ENCODE assay signal across 8 cellular contexts in the genomic region with DNA sequence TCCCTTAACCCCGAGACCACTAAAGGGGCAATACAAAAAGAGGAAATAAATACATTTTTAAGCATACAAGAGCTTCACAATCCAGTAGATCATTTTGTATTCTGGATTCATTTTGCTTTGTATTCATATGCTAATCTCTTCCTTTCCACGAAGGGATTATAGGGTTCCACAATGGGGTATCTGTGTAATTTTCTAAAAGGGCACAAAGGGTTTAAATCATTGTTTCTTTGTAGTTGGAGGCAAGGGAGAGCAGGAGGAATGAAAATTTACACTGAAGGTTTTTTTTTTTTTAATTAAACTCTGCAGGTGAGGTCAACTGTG. TPM values are rescaled to one million over a fixed set of nuclear protein-coding genes. Genes with fewer than 3 reads are reported as not detected.
DNase-seq lines count a peak whose midpoint lies in the region; ATAC-seq, FAIRE-seq and TF ChIP-seq lines count a peak whose summit lies in the region.

No MANE protein-coding gene starts in this region.

- TF ChIP-seq CTCF in SK-N-SH (IDR thresholded peaks at IDR 0.05) (no peak), keratinocyte (optimal IDR thresholded peaks at IDR 0.05 in 1 of 3, IDR thresholded peaks at IDR 0.05 in 1 of 3, conservative IDR thresholded peaks at IDR 0.05 in 1 of 3; ENCODE audit: extremely low read depth in 1 of 3, insufficient read depth in 2 of 3, low read length in 3 of 3) (no peak)

- H3K27me3 ChIP-seq in SK-N-SH (ENCODE audit: insufficient read depth) = no peaks in the 10 kb centered on the region
- H3K27me3 ChIP-seq in keratinocyte (ENCODE audit: control insufficient read depth, extremely low read depth, insufficient read depth, low read length) = no peaks in the 10 kb centered on the region

- peak overlapping the region; percentile 89 to 100 for H3K27ac Mint-ChIP-seq in activated naive CD4-positive, alpha-beta T cell treated with anti-CD3 and anti-CD28 coated beads, Interleukin-2, amount 50 U/mL, for 72 hours

- CTCF ChIA-PET in SK-N-SH (lab: Yijun Ruan, JAX) = interaction anchor here (1.3 to 1.9 kb wide), 2 partner anchors 54 to 146 kb away, joined by 7 to 8 read pairs; no protein-coding TSS in a partner anchor

- peaks cover 12 to 16% of the 10 kb centered on the region in 2 experiments; a peak in 3 of 4 replicates for H3K4me1 ChIP-seq in SK-N-SH (ENCODE audit: control insufficient read depth in 1 of 2, insufficient read depth in 2 of 2, low read depth in 1 of 2, low read length in 1 of 2)
- peaks cover 19% of the 10 kb centered on the region for H3K4me1 ChIP-seq in keratinocyte (ENCODE audit: control insufficient read depth, extremely low read depth, insufficient read depth, low read length)

- no peak for FAIRE-seq in keratinocyte (lab: Jason Lieb, UNC)

- H3K36me3 ChIP-seq in SK-N-SH (replicated peaks in 1 of 2; ENCODE audit: control insufficient read depth in 1 of 2, insufficient read depth in 2 of 2, low read length in 1 of 2) (peaks cover 0 to 22% of the 10 kb centered on the region in 2 experiments), keratinocyte (ENCODE audit: control insufficient read depth in 2 of 2, extremely low read depth in 1 of 2, insufficient read depth in 2 of 2, low read length in 2 of 2) (peaks cover 0 to 2% of the 10 kb centered on the region in 2 experiments)

- H3F3A ChIP-seq in SK-N-SH (replicated peaks; ENCODE audit: insufficient read depth) = peaks cover 17% of the 10 kb centered on the region

- peaks cover 28% of the 10 kb centered on the region for H4K20me1 ChIP-seq in SK-N-SH (ENCODE audit: insufficient read depth)
- peaks cover 14% of the 10 kb centered on the region for H4K20me1 ChIP-seq in keratinocyte (ENCODE audit: control insufficient read depth, extremely low read depth, insufficient read depth, low read length)

- no peak for ATAC-seq in SK-N-SH treated with all-trans-retinoic acid at 6 μM for 48 hours
- no peak for ATAC-seq in activated naive CD4-positive, alpha-beta T cell treated with anti-CD3 and anti-CD28 coated beads, Interleukin-2, amount 50 U/mL, for 72 hours
- ATAC-seq in GM19395 (IDR thresholded peaks at IDR 0.05; ENCODE audit: unreplicated experiment) = no peak

- no peak for TF ChIP-seq EP300 in SK-N-SH (IDR thresholded peaks at IDR 0.05; ENCODE audit: borderline replicate concordance in 1 of 2, low read depth in 1 of 2, low read length in 1 of 2)

- H2AFZ ChIP-seq in SK-N-SH (ENCODE audit: low read depth) = peak overlapping the region; percentile 100
- H2AFZ ChIP-seq in keratinocyte (ENCODE audit: control insufficient read depth, low read length) = peak overlapping the region; percentile 98

- H3K9ac ChIP-seq in SK-N-SH = peak overlapping the region; percentile 94
- peak overlapping the region; percentile 90 for H3K9ac ChIP-seq in keratinocyte (ENCODE audit: control insufficient read depth, extremely low read depth, insufficient read depth, low read length)

- H3K27ac ChIP-seq in SK-N-SH (ENCODE audit: low read depth in 2 of 2, low read length in 1 of 2) = peak overlapping the region; percentile 96 to 97
- peak overlapping the region; percentile 91 for H3K27ac ChIP-seq in keratinocyte (ENCODE audit: control insufficient read depth, insufficient read depth, low read length)
- peak overlapping the region; percentile 87 for H3K27ac ChIP-seq in temporal lobe (ENCODE audit: low read depth, low read length)

- H3K4me3 ChIP-seq in SK-N-SH (ENCODE audit: low read depth in 2 of 2, low read length in 1 of 2) (peak overlapping the region; percentile 87 to 99), keratinocyte (ENCODE audit: control insufficient read depth in 2 of 3, extremely low read depth in 1 of 3, insufficient read depth in 2 of 3, low read depth in 1 of 3, low read length in 3 of 3) (peak overlapping the region; percentile 85 to 98 (median 98))

- TF ChIP-seq RAD21 in SK-N-SH (IDR thresholded peaks at IDR 0.05; ENCODE audit: low read length) = no peak

- dilution Hi-C loops in keratinocyte (cut with MboI; ENCODE audit: extremely low pct_ligation_motif_present, low sequenced_read_pairs) = no loop called here

- no peaks in the 10 kb centered on the region for H3K9me1 ChIP-seq in keratinocyte (ENCODE audit: control insufficient read depth, extremely low read depth, insufficient read depth, low read length)

- DNase-seq in SK-N-SH = no peak
- DNase-seq in activated naive CD4-positive, alpha-beta T cell treated with anti-CD3 and anti-CD28 coated beads, Interleukin-2, amount 50 U/mL, for 72 hours (ENCODE audit: low spot score in 2 of 2) = no peak
- no peak for DNase-seq in keratinocyte (ENCODE audit: low read depth, low spot score)
- DNase-seq in activated CD4-positive, CD25-positive, alpha-beta regulatory T cell (lab: John Stamatoyannopoulos, UW) = no peak
- no peak for DNase-seq in GM19240 (ENCODE audit: insufficient read length, low spot score)

- POLR2A ChIA-PET in SK-N-SH (lab: Yijun Ruan, JAX) = interaction anchor here (0.6 to 1.4 kb wide), 5 partner anchors 9 to 349 kb away, joined by 3 to 8 read pairs (median 5); no protein-coding TSS in a partner anchor

- H3K79me2 ChIP-seq in SK-N-SH (ENCODE audit: insufficient read depth) (peaks cover 42% of the 10 kb centered on the region), keratinocyte (ENCODE audit: control insufficient read depth, insufficient read depth, low read length) (peaks cover 42% of the 10 kb centered on the region)

- no peaks in the 10 kb centered on the region for H3K9me3 Mint-ChIP-seq in activated naive CD4-positive, alpha-beta T cell treated with anti-CD3 and anti-CD28 coated beads, Interleukin-2, amount 50 U/mL, for 72 hours

- H3K4me2 ChIP-seq in SK-N-SH = peak overlapping the region; percentile 95
- peak overlapping the region; percentile 89 for H3K4me2 ChIP-seq in keratinocyte (ENCODE audit: control insufficient read depth, extremely low read depth, insufficient read depth, low read depth, low read length)

- no peaks in the 10 kb centered on the region for H3K9me3 ChIP-seq in SK-N-SH
- H3K9me3 ChIP-seq in keratinocyte (ENCODE audit: control insufficient read depth, low read depth, low read length) = no peaks in the 10 kb centered on the region

- H3K36me3 Mint-ChIP-seq in activated naive CD4-positive, alpha-beta T cell treated with anti-CD3 and anti-CD28 coated beads, Interleukin-2, amount 50 U/mL, for 72 hours = peaks cover 23 to 27% of the 10 kb centered on the region in 2 donors

- 4% methylated on average over 2 of the region's 2 CpGs for WGBS in SK-N-SH (ENCODE audit: low lambda C conversion rate)

- H3K9me2 ChIP-seq in SK-N-SH = no peaks in the 10 kb centered on the region

TF ChIP-seq in SK-N-SH, 30 proteins besides CTCF, POLR2A, EP300 and RAD21 (continues in another document):
- TF ChIP-seq TCF12 (IDR thresholded peaks at IDR 0.05) = no peak
- no peak for TF ChIP-seq FOXM1 (IDR thresholded peaks at IDR 0.05; ENCODE audit: low read depth)
- TF ChIP-seq, protein P1, sequence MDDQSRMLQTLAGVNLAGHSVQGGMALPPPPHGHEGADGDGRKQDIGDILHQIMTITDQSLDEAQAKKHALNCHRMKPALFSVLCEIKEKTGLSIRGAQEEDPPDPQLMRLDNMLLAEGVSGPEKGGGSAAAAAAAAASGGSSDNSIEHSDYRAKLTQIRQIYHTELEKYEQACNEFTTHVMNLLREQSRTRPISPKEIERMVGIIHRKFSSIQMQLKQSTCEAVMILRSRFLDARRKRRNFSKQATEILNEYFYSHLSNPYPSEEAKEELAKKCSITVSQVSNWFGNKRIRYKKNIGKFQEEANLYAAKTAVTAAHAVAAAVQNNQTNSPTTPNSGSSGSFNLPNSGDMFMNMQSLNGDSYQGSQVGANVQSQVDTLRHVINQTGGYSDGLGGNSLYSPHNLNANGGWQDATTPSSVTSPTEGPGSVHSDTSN (IDR thresholded peaks at IDR 0.05) = no peak

TF ChIP-seq in SK-N-SH treated with all-trans-retinoic acid at 6 μM for 48 hours, 23 proteins besides CTCF, POLR2A, EP300 and RAD21 (continues in another document):
- TF ChIP-seq OSR1 (CRISPR knock-in tag; IDR thresholded peaks at IDR 0.05) (no peak), GLIS3 (CRISPR knock-in tag; IDR thresholded peaks at IDR 0.05) (no peak), CSDC2 (CRISPR knock-in tag; IDR thresholded peaks at IDR 0.05) (no peak), RARB (CRISPR knock-in tag; IDR thresholded peaks at IDR 0.05) (no peak)

RNA-seq across cellular contexts. Expression of a gene that starts 0.6 kb away (rescaled TPM):
- polyA plus RNA-seq in SK-N-SH (2012; rRNA removed) (9.0 and 11.4 TPM in 2 replicates), keratinocyte (9.9 to 22.0 TPM (median 16.5 TPM) in 3 replicates)
- polyA plus RNA-seq in SK-N-SH (2012; cell fraction: cytosol; rRNA removed) = 6.2 and 6.3 TPM in 2 replicates
- polyA plus RNA-seq in SK-N-SH (2012; cell fraction: nucleus; rRNA removed) = 4.1 and 10.9 TPM in 2 replicates
- total RNA-seq in activated naive CD4-positive, alpha-beta T cell treated with anti-CD3 and anti-CD28 coated beads, Interleukin-2, amount 50 U/mL, for 72 hours = 100 to 1,000 TPM in 1 of 2 donors, 10 to 100 TPM in 1; 63.6 to 113 TPM
- polyA plus RNA-seq in keratinocyte (2011; ENCODE audit: low read depth) = 16.5 TPM
- 7.3 and 12.7 TPM in 2 replicates for polyA plus RNA-seq in keratinocyte (2011; cell fraction: cytosol; rRNA removed)
- 37.4 and 48.3 TPM in 2 replicates for polyA plus RNA-seq in keratinocyte (2011; cell fraction: nucleus; rRNA removed)
- polyA plus RNA-seq in keratinocyte (2012; ENCODE audit: low replicate concordance) = 17.9 and 19.3 TPM in 2 replicates
- 11.3 to 24.4 TPM (median 22.9 TPM) in 3 replicates for polyA minus RNA-seq in keratinocyte
- polyA minus RNA-seq in keratinocyte (2011; cell fraction: cytosol; rRNA and poly(A)+ RNA removed) = 19.8 TPM
- 31.8 and 66.1 TPM in 2 replicates for polyA minus RNA-seq in keratinocyte (2011; cell fraction: nucleus; rRNA and poly(A)+ RNA removed)
- total RNA-seq in temporal lobe = 40.6 TPM

RNA-seq across cellular contexts. Expression of a gene that starts 47.9 kb away (rescaled TPM):
- polyA plus RNA-seq in SK-N-SH (2012; rRNA removed) (not detected in 2 replicates), keratinocyte (not detected in 3 replicates)
- not detected in 2 replicates for polyA plus RNA-seq in SK-N-SH (2012; cell fraction: cytosol; rRNA removed)
- polyA plus RNA-seq in SK-N-SH (2012; cell fraction: nucleus; rRNA removed) = not detected in 2 replicates
- not detected for total RNA-seq in activated naive CD4-positive, alpha-beta T cell treated with anti-CD3 and anti-CD28 coated beads, Interleukin-2, amount 50 U/mL, for 72 hours
- polyA plus RNA-seq in keratinocyte (2011; ENCODE audit: low read depth) = not detected
- not detected in 2 replicates for polyA plus RNA-seq in keratinocyte (2011; cell fraction: cytosol; rRNA removed)
- polyA plus RNA-seq in keratinocyte (2011; cell fraction: nucleus; rRNA removed) = not detected in 2 replicates
- polyA plus RNA-seq in keratinocyte (2012; ENCODE audit: low replicate concordance) = not detected in 2 replicates
- polyA minus RNA-seq in keratinocyte = not detected in 3 replicates
- not detected for polyA minus RNA-seq in keratinocyte (2011; cell fraction: cytosol; rRNA and poly(A)+ RNA removed)
- not detected in 2 replicates for polyA minus RNA-seq in keratinocyte (2011; cell fraction: nucleus; rRNA and poly(A)+ RNA removed)
- not detected for total RNA-seq in temporal lobe
